Comparison of ENCODE assay signal across 8 cellular contexts in genomic region chr16:50323335-50324011, GRCh38. TPM values are rescaled to one million over a fixed set of nuclear protein-coding genes. Genes with fewer than 3 reads are reported as not detected.
DNase-seq lines count a peak whose midpoint lies in the region; ATAC-seq lines count a peak whose summit lies in the region.

No MANE protein-coding gene starts in this region.

- ATAC-seq in activated CD8-positive, alpha-beta T cell treated with anti-CD3 and anti-CD28 coated beads, Interleukin-2, amount 10 ng/mL, durations not matched to agents 7 days and 5 days, result no peak
- ATAC-seq in left lobe of liver (peak; percentile 53), HG03139 (IDR thresholded peaks at IDR 0.05; ENCODE audit: unreplicated experiment) (no peak), HG02840 (IDR thresholded peaks at IDR 0.05; ENCODE audit: low FRiP score, unreplicated experiment) (no peak), HG03354 (IDR thresholded peaks at IDR 0.05; ENCODE audit: poor library complexity, severe bottlenecking, unreplicated experiment) (no peak), GM19395 (IDR thresholded peaks at IDR 0.05; ENCODE audit: unreplicated experiment) (no peak)

- CTCF ChIA-PET in activated CD8-positive, alpha-beta T cell treated with anti-CD3 and anti-CD28 coated beads, Interleukin-2, amount 10 ng/mL, durations not matched to agents 7 days and 5 days (lab: Charles Lee), result interaction anchor here (0.7 to 15.0 kb wide), 11 partner anchors 9 to 483 kb away, joined by 3 to 439 read pairs (median 4); no protein-coding TSS in a partner anchor

- H3K27me3 Mint-ChIP-seq in activated CD8-positive, alpha-beta T cell treated with anti-CD3 and anti-CD28 coated beads, Interleukin-2, amount 10 ng/mL, durations not matched to agents 7 days and 5 days (ENCODE audit: low read depth), result no peaks in the 10 kb centered on the region

- peak overlapping the region; percentile 73 for H3K27ac Mint-ChIP-seq in activated CD8-positive, alpha-beta T cell treated with anti-CD3 and anti-CD28 coated beads, Interleukin-2, amount 10 ng/mL, durations not matched to agents 7 days and 5 days

- peaks cover 46% of the 10 kb centered on the region for H3K4me1 Mint-ChIP-seq in activated CD8-positive, alpha-beta T cell treated with anti-CD3 and anti-CD28 coated beads, Interleukin-2, amount 10 ng/mL, durations not matched to agents 7 days and 5 days (ENCODE audit: low read depth)

- POLR2A ChIA-PET in activated CD8-positive, alpha-beta T cell treated with anti-CD3 and anti-CD28 coated beads, Interleukin-2, amount 10 ng/mL, durations not matched to agents 7 days and 5 days (lab: Charles Lee), result no interaction called here

- no peak overlapping the region for H3K4me3 Mint-ChIP-seq in activated CD8-positive, alpha-beta T cell treated with anti-CD3 and anti-CD28 coated beads, Interleukin-2, amount 10 ng/mL, durations not matched to agents 7 days and 5 days

- peak; percentile 15 for DNase-seq in COR-L47 (lab: John Stamatoyannopoulos, UW)
- DNase-seq in Kasumi-1 (lab: John Stamatoyannopoulos, UW), result peak; percentile 27 to 42
- DNase-seq in activated CD8-positive, alpha-beta T cell treated with anti-CD3 and anti-CD28 coated beads, Interleukin-2, amount 10 ng/mL, durations not matched to agents 7 days and 5 days, result no peak
- DNase-seq in left lobe of liver (ENCODE audit: low spot score), result no peak

- H3K36me3 Mint-ChIP-seq in activated CD8-positive, alpha-beta T cell treated with anti-CD3 and anti-CD28 coated beads, Interleukin-2, amount 10 ng/mL, durations not matched to agents 7 days and 5 days (ENCODE audit: low read depth), result peaks cover 77% of the 10 kb centered on the region

- H3K9me3 Mint-ChIP-seq in activated CD8-positive, alpha-beta T cell treated with anti-CD3 and anti-CD28 coated beads, Interleukin-2, amount 10 ng/mL, durations not matched to agents 7 days and 5 days (ENCODE audit: insufficient read depth), result no peaks in the 10 kb centered on the region

RNA-seq across cellular contexts. Expression of gene BRD7, which starts 45.3 kb away (rescaled TPM):
- 10 to 100 TPM; 88.9 to 90.4 TPM for total RNA-seq in activated CD8-positive, alpha-beta T cell treated with anti-CD3 and anti-CD28 coated beads, Interleukin-2, amount 10 ng/mL, durations not matched to agents 7 days and 5 days
- total RNA-seq in left lobe of liver, result 17.9 TPM

RNA-seq across cellular contexts. Expression of gene ADCY7, which starts 57.1 kb away (rescaled TPM):
- 100 to 1,000 TPM; 214 to 225 TPM for total RNA-seq in activated CD8-positive, alpha-beta T cell treated with anti-CD3 and anti-CD28 coated beads, Interleukin-2, amount 10 ng/mL, durations not matched to agents 7 days and 5 days
- total RNA-seq in left lobe of liver, result 4.9 TPM

Comparison
In these comparisons a context has a peak if more than half of its experiments do, and no peak if none do; other contexts are left out.
1. DNase-seq: peak in COR-L47 (single experiment) and Kasumi-1 (2 of 2); none in activated CD8-positive, alpha-beta T cell treated with anti-CD3 and anti-CD28 coated beads, Interleukin-2, amount 10 ng/mL, durations not matched to agents 7 days and 5 days (single experiment) and left lobe of liver (single experiment).
2. RNA of gene ADCY7, which starts 57.1 kb away (total RNA-seq): 214 to 225 TPM in activated CD8-positive, alpha-beta T cell treated with anti-CD3 and anti-CD28 coated beads, Interleukin-2, amount 10 ng/mL, durations not matched to agents 7 days and 5 days; 4.9 TPM in left lobe of liver (single experiment); every median in the first group is over 10 times any median in the second.